In genomic region chr22:45855961-45856360, GRCh38 we compare ENCODE assay signal across 7 cellular contexts.
"Had no signal": no experiment of that assay in that cellular context is flagged by ENCODE, and none has a peak within 500 bp of the region (broad histone marks: within the 10 kb centered on the region; RNA-seq: fewer than 3 reads in every experiment).

No MANE protein-coding gene starts in this region.

- DNase-seq: IMR-90, KBM-7, KG1 had no signal

- H3K4me3 ChIP-seq: K562 had no signal

- FAIRE-seq: HTR-8/SVneo, K562 had no signal

- H3K27ac ChIP-seq: HL-60 had no signal

- H3K4me1 Mint-ChIP-seq: IgD-negative memory B cell had no signal

- H3K4me3 Mint-ChIP-seq: IgD-negative memory B cell had no signal

- ATAC-seq: K562 had no signal
